8 cellular contexts compared by ENCODE assay signal in the genomic region with DNA sequence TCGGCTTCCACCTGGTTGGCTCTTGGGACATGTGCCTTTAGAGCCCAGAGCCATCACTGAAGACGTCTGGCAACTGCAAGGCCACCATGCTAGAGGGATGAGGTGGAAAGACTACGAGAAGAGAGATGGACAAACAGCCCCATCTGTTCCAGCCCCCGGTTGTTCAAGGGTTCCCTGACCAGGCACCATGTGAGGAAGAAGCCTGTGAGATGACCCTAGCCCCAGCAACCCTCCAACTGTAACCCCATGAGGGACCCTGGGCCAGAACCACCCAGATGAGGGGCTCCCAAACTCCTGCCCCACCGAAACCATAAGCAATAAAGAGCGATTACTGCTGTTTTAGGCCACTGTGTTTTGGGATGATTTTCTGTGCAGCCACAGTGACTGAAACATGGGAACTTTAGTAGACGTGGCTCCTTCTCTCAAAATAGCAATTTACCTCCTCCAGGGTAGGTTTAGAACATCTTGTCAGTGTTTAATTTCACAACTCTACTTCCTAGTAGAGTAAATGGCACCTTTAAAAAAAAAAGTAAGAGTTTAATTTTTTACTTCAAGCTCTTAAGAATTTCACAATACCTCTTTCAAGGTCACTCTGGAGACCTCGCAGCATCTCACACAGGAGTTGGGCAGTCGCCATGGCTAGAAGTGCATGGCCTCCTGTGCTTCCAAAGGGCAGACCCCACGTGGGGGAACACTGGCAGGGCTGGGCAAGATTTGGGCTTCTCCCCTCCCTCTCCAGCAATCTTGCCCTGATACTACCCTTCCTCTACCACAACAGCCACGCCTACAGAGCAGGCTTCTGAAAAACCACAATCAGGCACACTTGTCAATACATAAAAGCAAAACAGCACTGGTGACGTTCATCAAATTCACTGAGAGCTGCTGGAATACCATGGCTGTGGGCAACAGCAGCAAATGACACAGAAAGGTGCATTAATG. TPM values are rescaled to one million over a fixed set of nuclear protein-coding genes. Genes with fewer than 3 reads are reported as not detected.
A peak's percentile ranks its signal among the peaks of the same experiment; 100 is the strongest.
DNase-seq lines count a peak whose midpoint lies in the region; TF ChIP-seq lines count a peak whose summit lies in the region.
"Had no signal": no experiment of that assay in that cellular context is flagged by ENCODE, and none has a peak within 500 bp of the region (broad histone marks: within the 10 kb centered on the region; RNA-seq: fewer than 3 reads in every experiment).

No MANE protein-coding gene starts in this region.

- no peak overlapping the region for H3K27ac Mint-ChIP-seq in Caco-2 (ENCODE audit: unreplicated experiment)

- H3K79me2 ChIP-seq in GM23248 (ENCODE audit: insufficient read depth): no peaks in the 10 kb centered on the region

- no peaks in the 10 kb centered on the region for H3K4me1 Mint-ChIP-seq in Caco-2 (ENCODE audit: low read depth, unreplicated experiment)

- H3K9me3 Mint-ChIP-seq in Caco-2 (ENCODE audit: unreplicated experiment): no peaks in the 10 kb centered on the region

- H3F3A ChIP-seq in GM23248 (ENCODE audit: insufficient read depth): no peaks in the 10 kb centered on the region

- CTCF ChIA-PET in Caco-2 (lab: Charles Lee): no interaction called here

- no peak overlapping the region for H2AFZ ChIP-seq in GM23248

- WGBS in GM23248 (ENCODE audit: low coverage in 1 of 2, low lambda C conversion rate in 2 of 2, missing lambda C conversion rate in 2 of 2), 2 experiments: 12% methylated on average over 12 of the region's 12 CpGs

- H3K27me3 Mint-ChIP-seq in Caco-2 (ENCODE audit: insufficient read depth, unreplicated experiment): no peaks in the 10 kb centered on the region

- BruUV-seq in Caco-2 (replicated peaks; lab: Mats Ljungman, UMichigan): no TSS peak

- no peak overlapping the region for H3K9ac ChIP-seq in GM23248

- H3K4me3 Mint-ChIP-seq in Caco-2 (ENCODE audit: unreplicated experiment): no peak overlapping the region

- H3K27me3 ChIP-seq in kidney epithelial cell (ENCODE audit: control insufficient read depth, insufficient read depth, low read length) (no peaks in the 10 kb centered on the region), Caco-2 (replicated peaks; ENCODE audit: control insufficient read depth, insufficient read depth, low read length) (no peaks in the 10 kb centered on the region; the same call in 1 of the 2 replicates), GM23248 (replicated peaks; ENCODE audit: insufficient read depth) (no peaks in the 10 kb centered on the region), right atrium auricular region (no peaks in the 10 kb centered on the region)

- H4K20me1 ChIP-seq in GM23248 (ENCODE audit: insufficient read depth): no peaks in the 10 kb centered on the region

- H3K4me3 ChIP-seq in kidney epithelial cell (ENCODE audit: low read depth, low read length) (no peak overlapping the region), Caco-2 (ENCODE audit: low read depth, low read length) (no peak overlapping the region), GM23248 (no peak overlapping the region), right atrium auricular region (no peak overlapping the region)
- H3K4me3 ChIP-seq: SK-N-MC had no signal

- H3K4me2 ChIP-seq in GM23248 (ENCODE audit: unreplicated experiment): no peak overlapping the region

- no peaks in the 10 kb centered on the region for H3K36me3 ChIP-seq in kidney epithelial cell (ENCODE audit: control insufficient read depth, insufficient read depth, low read length)
- H3K36me3 ChIP-seq in Caco-2 (ENCODE audit: control insufficient read depth, insufficient read depth, low read length): no peaks in the 10 kb centered on the region
- no peaks in the 10 kb centered on the region for H3K36me3 ChIP-seq in GM23248 (ENCODE audit: low read depth)
- no peaks in the 10 kb centered on the region for H3K36me3 ChIP-seq in right atrium auricular region

- POLR2A ChIA-PET in Caco-2 (lab: Charles Lee): no interaction called here

- H3K9me3 ChIP-seq in Caco-2 (no peaks in the 10 kb centered on the region), GM23248 (ENCODE audit: low read depth) (no peaks in the 10 kb centered on the region), right atrium auricular region (no peaks in the 10 kb centered on the region)

- DNase-seq in OCI-M1 (lab: John Stamatoyannopoulos, UW) (peak; percentile 29), kidney epithelial cell (ENCODE audit: low read depth) (peak; percentile 26), Caco-2 (no peak), GM23248 (no peak), right atrium auricular region (ENCODE audit: low spot score) (no peak)
- peak; percentile 76 for DNase-seq in activated T-cell treated with anti-CD3 and anti-CD28 coated beads, Interleukin-2, amount 50 U/mL, for 1 hour
- DNase-seq in stimulated activated naive CD4-positive, alpha-beta T cell treated with Interleukin-2 at 50 U/mL for 16 hours (lab: John Stamatoyannopoulos, UW): peak; percentile 34

- intact Hi-C loops in Caco-2 (cut with micrococcal nuclease; ENCODE audit: unreplicated experiment): no loop called here

- H3K4me1 ChIP-seq in Caco-2 (no peaks in the 10 kb centered on the region), GM23248 (ENCODE audit: insufficient read depth) (no peaks in the 10 kb centered on the region), right atrium auricular region (no peaks in the 10 kb centered on the region)

- in situ Hi-C loops in GM23248 (cut with MboI): no loop called here

- no peaks in the 10 kb centered on the region for H3K36me3 Mint-ChIP-seq in Caco-2 (ENCODE audit: insufficient read depth, unreplicated experiment)

- TF ChIP-seq CTCF in kidney epithelial cell (IDR thresholded peaks at IDR 0.05; ENCODE audit: insufficient read depth, low read length, poor library complexity, severe bottlenecking) (no peak), Caco-2 (IDR thresholded peaks at IDR 0.05; ENCODE audit: insufficient read depth in 1 of 2, low read depth in 1 of 2, low read length in 1 of 2, severe bottlenecking in 1 of 2, unreplicated experiment in 1 of 2) (no peak), right atrium auricular region (IDR thresholded peaks at IDR 0.05) (no peak)

- H3K27ac ChIP-seq in GM23248 (no peak overlapping the region), right atrium auricular region (peak overlapping the region in 1 of 2 donors; percentile 20)
- H3K27ac ChIP-seq: SK-N-MC had no signal

- no peaks in the 10 kb centered on the region for H3K9me2 ChIP-seq in GM23248 (ENCODE audit: insufficient read depth)

RNA-seq across cellular contexts. Expression of a gene that starts 48.8 kb away (rescaled TPM):
- 1.9 and 2.4 TPM in 2 replicates for total RNA-seq in kidney epithelial cell
- total RNA-seq in Caco-2 (2022): 3.2 and 4.1 TPM in 2 replicates
- total RNA-seq in GM23248 (2014; rRNA removed; shearing (Covaris generic)): not detected in 2 replicates
- polyA plus RNA-seq in GM23248 (2016; fragmentation: Nextera tagmentation; extraction: Ambion mirVana): not detected in 2 replicates
- 1 to 10 TPM; 3.1 to 8.9 TPM for total RNA-seq in right atrium auricular region

Comparison
In these comparisons a context has a peak if more than half of its experiments do, and no peak if none do; other contexts are left out.
1. DNase-seq: peak in OCI-M1 (single experiment), activated T-cell treated with anti-CD3 and anti-CD28 coated beads, Interleukin-2, amount 50 U/mL, for 1 hour (single experiment), kidney epithelial cell (single experiment) and stimulated activated naive CD4-positive, alpha-beta T cell treated with Interleukin-2 at 50 U/mL for 16 hours (single experiment); none in Caco-2 (0 of 2), GM23248 (single experiment) and right atrium auricular region (single experiment).